21 cellular contexts compared by ENCODE assay signal in the genomic region with DNA sequence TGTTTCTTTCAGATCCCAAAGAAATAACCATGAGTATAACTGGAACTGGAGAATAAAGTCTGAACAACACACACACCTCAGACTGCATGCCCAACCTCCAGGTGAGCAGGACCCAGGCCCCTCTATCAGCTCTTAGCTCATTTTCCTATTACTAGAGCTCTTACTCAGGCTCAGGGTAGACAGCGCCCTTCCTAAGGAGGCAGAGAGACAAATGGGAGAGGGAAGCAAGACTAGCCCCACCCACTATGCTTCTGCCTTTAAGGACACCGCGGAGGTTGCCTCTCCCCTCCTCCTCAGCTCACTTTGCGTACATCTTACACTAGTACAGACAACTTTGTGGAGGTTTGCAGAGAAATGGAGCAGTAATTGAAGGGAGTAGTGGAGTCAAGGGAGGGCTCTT.
"Had no signal": no experiment of that assay in that cellular context is flagged by ENCODE, and none has a peak within 500 bp of the region (broad histone marks: within the 10 kb centered on the region; RNA-seq: fewer than 3 reads in every experiment).

No MANE protein-coding gene starts in this region.

- H3K36me3 Mint-ChIP-seq: immature natural killer cell; naive thymus-derived CD4-positive, alpha-beta T cell had no signal

- H3K4me3 Mint-ChIP-seq: immature natural killer cell; naive thymus-derived CD4-positive, alpha-beta T cell; nephron progenitor cell; stimulated activated effector memory CD8-positive, alpha-beta T cell treated with anti-CD3 and anti-CD28 coated beads, Interleukin-12 subunit alpha, Interleukin-12 subunit beta, amount 100 ng/mL, for 72 hours had no signal

- H3K9me3 Mint-ChIP-seq: immature natural killer cell; naive thymus-derived CD4-positive, alpha-beta T cell; nephron progenitor cell; stimulated activated effector memory CD8-positive, alpha-beta T cell treated with anti-CD3 and anti-CD28 coated beads, Interleukin-12 subunit alpha, Interleukin-12 subunit beta, amount 100 ng/mL, for 72 hours had no signal

- H3K9me3 ChIP-seq: colonic mucosa, psoas muscle, right lobe of liver, suprapubic skin, thyroid gland, upper lobe of right lung, vagina had no signal

- H3K36me3 ChIP-seq: colonic mucosa, right lobe of liver, suprapubic skin, thyroid gland, upper lobe of right lung, vagina had no signal

- DNase-seq: colonic mucosa; dermis blood vessel endothelial cell; foreskin melanocyte; hippocampal formation; immature natural killer cell; left colon; left ventricle myocardium superior; naive thymus-derived CD4-positive, alpha-beta T cell; nephron progenitor cell; psoas muscle; retina; right lobe of liver; stimulated activated CD4-positive, alpha-beta T cell treated with anti-CD3 and anti-CD28 coated beads, Interleukin-4, amount 100 ng/mL, for 1 hour; stimulated activated CD8-positive, alpha-beta memory T cell treated with anti-CD3 and anti-CD28 coated beads, Interleukin-4, amount 100 ng/mL, for 48 hours; stimulated activated naive CD8-positive, alpha-beta T cell treated with anti-CD3 and anti-CD28 coated beads, Interleukin-15, Interleukin-2, amounts not matched to agents 100 U/mL and 50 U/mL, for 24 hours; thyroid gland; upper lobe of right lung had no signal

- H3K27ac Mint-ChIP-seq: immature natural killer cell; naive thymus-derived CD4-positive, alpha-beta T cell; nephron progenitor cell; stimulated activated effector memory CD8-positive, alpha-beta T cell treated with anti-CD3 and anti-CD28 coated beads, Interleukin-12 subunit alpha, Interleukin-12 subunit beta, amount 100 ng/mL, for 72 hours had no signal

- FAIRE-seq: endothelial cell of umbilical vein had no signal

- H3K4me1 ChIP-seq: colonic mucosa, psoas muscle, right lobe of liver, upper lobe of right lung, vagina had no signal

- ATAC-seq: left colon; left ventricle myocardium superior; naive thymus-derived CD4-positive, alpha-beta T cell; psoas muscle; right lobe of liver; stimulated activated effector memory CD8-positive, alpha-beta T cell treated with anti-CD3 and anti-CD28 coated beads, Interleukin-12 subunit alpha, Interleukin-12 subunit beta, amount 100 ng/mL, for 72 hours; stimulated activated naive CD8-positive, alpha-beta T cell treated with anti-CD3 and anti-CD28 coated beads, Interleukin-15, Interleukin-2, amounts not matched to agents 100 U/mL and 50 U/mL, for 24 hours; upper lobe of right lung had no signal

- H3K27me3 ChIP-seq: colonic mucosa, right lobe of liver, thyroid gland, upper lobe of right lung, vagina had no signal

- H3K4me3 ChIP-seq: colonic mucosa, psoas muscle, right lobe of liver, suprapubic skin, thyroid gland, upper lobe of right lung, vagina had no signal

- H3K27ac ChIP-seq: colonic mucosa, psoas muscle, right lobe of liver, suprapubic skin, thyroid gland, upper lobe of right lung, vagina had no signal
